In genomic region chr18:12703096-12703567, GRCh38 we compare ENCODE assay signal across 8 cellular contexts. TPM values are rescaled to one million over a fixed set of nuclear protein-coding genes. Genes with fewer than 3 reads are reported as not detected.
DNase-seq lines count a peak whose midpoint lies in the region; ATAC-seq and TF ChIP-seq lines count a peak whose summit lies in the region.

No MANE protein-coding gene starts in this region.

- peak overlapping the region; percentile 99 for H3K27ac Mint-ChIP-seq in activated B cell treated with CpG ODN at 0.5 μM for 24 hours

- CTCF ChIA-PET in activated B cell treated with CpG ODN at 0.5 μM for 24 hours (lab: Charles Lee), result interaction anchor here (0.8 to 1.7 kb wide), 3 partner anchors 231 to 457 kb away, joined by 3 to 5 read pairs (median 3); no protein-coding TSS in a partner anchor

- no peak for TF ChIP-seq CTCF in AG10803 (conservative IDR thresholded peaks at IDR 0.05; ENCODE audit: low read length)
- no peak for TF ChIP-seq CTCF in activated B cell treated with CpG ODN at 0.5 μM for 24 hours (IDR thresholded peaks at IDR 0.05)
- TF ChIP-seq CTCF in stomach (IDR thresholded peaks at IDR 0.05), result no peak

- peaks cover 13 to 42% (median 33%) of the 10 kb centered on the region in 4 donors for H3K36me3 ChIP-seq in stomach

- WGBS in stomach, 5 donors, result 0 to 1% (median 0%) methylated on average over 26 to 28 of the region's 28 CpGs

- no peak for TF ChIP-seq POLR2A in stomach (IDR thresholded peaks at IDR 0.05)

- H3K9me3 ChIP-seq in stomach, result no peaks in the 10 kb centered on the region

- no peaks in the 10 kb centered on the region for H3K27me3 ChIP-seq in stomach

- no peak for DNase-seq in AG10803 (ENCODE audit: low read depth)
- no peak for DNase-seq in activated B cell treated with CpG ODN at 0.5 μM for 24 hours
- no peak for DNase-seq in stomach
- DNase-seq in OCI-M1 (lab: John Stamatoyannopoulos, UW), result no peak
- no peak for DNase-seq in SIG-M5 (lab: John Stamatoyannopoulos, UW)

- TF ChIP-seq EP300 in stomach (IDR thresholded peaks at IDR 0.05), result no peak

- H3K36me3 Mint-ChIP-seq in activated B cell treated with CpG ODN at 0.5 μM for 24 hours (ENCODE audit: low read depth), result peaks cover 50% of the 10 kb centered on the region

- H3K4me3 ChIP-seq in AG10803 (ENCODE audit: low read length) (peak overlapping the region; percentile 92), iPS-11a (ENCODE audit: low read depth, low read length) (peak overlapping the region; percentile 93), stomach (peak overlapping the region; percentile 67 to 93 (median 87))

- peak overlapping the region; percentile 91 to 98 (median 97) for H3K27ac ChIP-seq in stomach

- H3K27me3 Mint-ChIP-seq in activated B cell treated with CpG ODN at 0.5 μM for 24 hours, result no peaks in the 10 kb centered on the region

- peaks cover 22 to 62% (median 39%) of the 10 kb centered on the region in 4 donors for H3K4me1 ChIP-seq in stomach

- POLR2A ChIA-PET in activated B cell treated with CpG ODN at 0.5 μM for 24 hours (lab: Charles Lee), result interaction anchor here (0.9 to 3.0 kb wide), 11 partner anchors 8 to 722 kb away, joined by 3 to 30 read pairs (median 6); partner anchors contain the start of genes AFG3L2, CEP192, IMPA2 and PTPN2

- peaks cover 38% of the 10 kb centered on the region for H3K4me1 Mint-ChIP-seq in activated B cell treated with CpG ODN at 0.5 μM for 24 hours

- intact Hi-C loops in activated B cell treated with CpG ODN at 0.5 μM for 24 hours (cut with micrococcal nuclease), result loop anchor here (1.0 to 5.0 kb wide), 4 partner anchors 44 to 721 kb away; partner anchors contain the start of genes IMPA2, PRELID3A, SPIRE1 and TUBB6
- intact Hi-C loops in stomach (cut with DNase I; ENCODE audit: low total_unique reads), result no loop called here

- ATAC-seq in GM21717 (IDR thresholded peaks at IDR 0.05; ENCODE audit: unreplicated experiment) (peak; percentile 36), activated B cell treated with CpG ODN at 0.5 μM for 24 hours (ENCODE audit: low read depth) (peak; percentile 40), HG03469 (IDR thresholded peaks at IDR 0.05; ENCODE audit: unreplicated experiment) (no peak)

- peak overlapping the region; percentile 99 for H3K4me3 Mint-ChIP-seq in activated B cell treated with CpG ODN at 0.5 μM for 24 hours

- H3K9me3 Mint-ChIP-seq in activated B cell treated with CpG ODN at 0.5 μM for 24 hours, result no peaks in the 10 kb centered on the region

RNA-seq across cellular contexts. Expression of gene PSMG2, which starts 0.3 kb away (rescaled TPM):
- total RNA-seq in activated B cell treated with CpG ODN at 0.5 μM for 24 hours (67.4 and 69.1 TPM in 2 replicates), stomach (10 to 100 TPM; 11.6 to 78.8 (median 20.1) TPM)
- 100 to 1,000 TPM in 2 of 3 donors, 10 to 100 TPM in 1; 82.6 to 106 (median 104) TPM for polyA plus RNA-seq in stomach

RNA-seq across cellular contexts. Expression of gene CEP76, which starts 0.6 kb away (rescaled TPM):
- total RNA-seq in activated B cell treated with CpG ODN at 0.5 μM for 24 hours (6.4 and 6.9 TPM in 2 replicates), stomach (10 to 100 TPM in 4 of 5 donors, 1 to 10 TPM in 1; 4.6 to 57.2 (median 27.2) TPM)
- polyA plus RNA-seq in stomach, result 1 to 10 TPM; 2.4 to 4.1 (median 2.7) TPM

RNA-seq across cellular contexts. Expression of gene SPIRE1, which starts 45.2 kb away (rescaled TPM):
- 2.5 and 2.9 TPM in 2 replicates for total RNA-seq in activated B cell treated with CpG ODN at 0.5 μM for 24 hours
- 10 to 100 TPM in 3 of 5 donors, 1 to 10 TPM in 2; 4.1 to 24.4 (median 23.7) TPM for total RNA-seq in stomach
- polyA plus RNA-seq in stomach, result 1 to 10 TPM; 3.1 to 9.9 (median 6.9) TPM
